In the genomic region with DNA sequence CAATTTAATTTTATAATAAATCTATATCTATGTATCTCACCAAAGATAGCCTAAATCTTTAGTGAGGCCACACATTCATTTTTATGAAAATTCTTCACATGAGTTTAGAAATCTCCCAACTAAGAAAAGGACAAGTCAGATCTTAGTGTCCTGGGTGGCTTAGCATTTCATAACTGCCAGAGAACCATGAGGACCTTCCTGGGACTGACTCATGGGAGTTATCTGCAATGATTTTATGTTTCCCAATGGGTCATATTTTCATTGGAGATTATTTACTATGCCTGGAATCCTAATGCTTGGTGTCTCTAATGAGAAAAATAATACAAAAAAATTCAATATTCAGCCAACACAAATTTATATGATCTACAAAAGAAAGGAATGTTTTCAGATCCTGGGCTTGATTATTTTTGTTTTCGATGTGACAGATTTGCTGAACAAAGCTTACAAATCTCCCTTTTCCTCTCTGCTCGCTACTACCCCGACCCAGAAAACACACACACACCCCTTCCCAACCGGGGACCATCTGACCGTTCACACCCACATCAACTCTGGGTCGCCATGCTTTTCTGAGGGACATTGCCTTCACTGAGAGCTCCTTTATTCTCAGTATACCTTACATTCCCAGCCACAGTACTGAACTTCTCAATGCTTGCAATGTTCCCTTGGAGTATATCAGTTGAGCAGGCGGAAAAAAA, we compare ENCODE assay signal across 21 cellular contexts. TPM values are rescaled to one million over a fixed set of nuclear protein-coding genes. Genes with fewer than 3 reads are reported as not detected.
DNase-seq lines count a peak whose midpoint lies in the region; ATAC-seq and TF ChIP-seq lines count a peak whose summit lies in the region.
"Had no signal": no experiment of that assay in that cellular context is flagged by ENCODE, and none has a peak within 500 bp of the region (broad histone marks: within the 10 kb centered on the region; RNA-seq: fewer than 3 reads in every experiment).

No MANE protein-coding gene starts in this region.

- no peak overlapping the region for H3K27ac Mint-ChIP-seq in activated CD4-positive, alpha-beta memory T cell treated with anti-CD3 and anti-CD28 coated beads, Interleukin-2, amount 10 ng/mL, durations not matched to agents 7 days and 5 days
- H3K27ac Mint-ChIP-seq: activated naive CD8-positive, alpha-beta T cell treated with anti-CD3 and anti-CD28 coated beads, Interleukin-2, amount 50 U/mL, for 24 hours; naive thymus-derived CD4-positive, alpha-beta T cell; progenitor cell of endocrine pancreas had no signal

- POLR2A ChIA-PET in activated CD4-positive, alpha-beta memory T cell treated with anti-CD3 and anti-CD28 coated beads, Interleukin-2, amount 10 ng/mL, durations not matched to agents 7 days and 5 days (lab: Charles Lee), result no interaction called here

- no peak for ATAC-seq in psoas muscle
- ATAC-seq: activated naive CD8-positive, alpha-beta T cell treated with anti-CD3 and anti-CD28 coated beads, Interleukin-2, amount 50 U/mL, for 24 hours; activated T-cell treated with anti-CD3 and anti-CD28 coated beads, Interleukin-2, amount 50 U/mL, for 4 hours; naive thymus-derived CD4-positive, alpha-beta T cell; Panc1 had no signal

- H3K27me3 ChIP-seq in ACC112 (ENCODE audit: insufficient read depth, low read length), result no peaks in the 10 kb centered on the region
- peaks cover 44% of the 10 kb centered on the region for H3K27me3 ChIP-seq in MM.1S (replicated peaks; ENCODE audit: insufficient read depth, low read length)
- H3K27me3 ChIP-seq in esophagus muscularis mucosa, result no peaks in the 10 kb centered on the region
- peaks cover 0 to 3% (median 0%) of the 10 kb centered on the region in 3 donors for H3K27me3 ChIP-seq in psoas muscle (ENCODE audit: insufficient read depth in 3 of 3, low read length in 2 of 3)
- H3K27me3 ChIP-seq in MG63, result no peaks in the 10 kb centered on the region

- peaks cover 11% of the 10 kb centered on the region for H3F3A ChIP-seq in MM.1S (ENCODE audit: insufficient read depth, low read length)

- 69% methylated on average over 7 of the region's 7 CpGs for WGBS in esophagus muscularis mucosa
- WGBS in psoas muscle, 3 donors, result 73 to 80% (median 77%) methylated on average over 7 of the region's 7 CpGs

- H3K27ac ChIP-seq in ACC112 (ENCODE audit: low read depth, low read length), result peak overlapping the region; percentile 16
- no peak overlapping the region for H3K27ac ChIP-seq in MM.1S (ENCODE audit: low read length)
- H3K27ac ChIP-seq in esophagus muscularis mucosa (replicated peaks in 1 of 4), result peak overlapping the region; percentile 38 to 71 (median 52)
- H3K27ac ChIP-seq in psoas muscle, result no peak overlapping the region

- TF ChIP-seq EP300 in esophagus muscularis mucosa (IDR thresholded peaks at IDR 0.05), result no peak

- H3K4me3 Mint-ChIP-seq in activated CD4-positive, alpha-beta memory T cell treated with anti-CD3 and anti-CD28 coated beads, Interleukin-2, amount 10 ng/mL, durations not matched to agents 7 days and 5 days, result no peak overlapping the region
- H3K4me3 Mint-ChIP-seq: activated naive CD8-positive, alpha-beta T cell treated with anti-CD3 and anti-CD28 coated beads, Interleukin-2, amount 50 U/mL, for 24 hours; activated T-cell treated with anti-CD3 and anti-CD28 coated beads, Interleukin-2, amount 50 U/mL, for 4 hours; naive thymus-derived CD4-positive, alpha-beta T cell had no signal

- TF ChIP-seq POLR2A in esophagus muscularis mucosa (IDR thresholded peaks at IDR 0.05; ENCODE audit: low read depth), result no peak

- H3K9ac ChIP-seq in MM.1S (ENCODE audit: low read length), result no peak overlapping the region

- H3K9me3 ChIP-seq in MM.1S (replicated peaks; ENCODE audit: insufficient read depth, low read length), result no peaks in the 10 kb centered on the region
- H3K9me3 ChIP-seq in esophagus muscularis mucosa, result peaks cover 0 to 7% (median 0%) of the 10 kb centered on the region in 4 donors
- peaks cover 7% of the 10 kb centered on the region for H3K9me3 ChIP-seq in psoas muscle
- H3K9me3 ChIP-seq in MG63, result no peaks in the 10 kb centered on the region
- H3K9me3 ChIP-seq: Caco-2 had no signal

- H3K36me3 ChIP-seq in ACC112 (ENCODE audit: insufficient read depth, low read length), result no peaks in the 10 kb centered on the region
- H3K36me3 ChIP-seq in MM.1S (replicated peaks; ENCODE audit: insufficient read depth, low read length), result no peaks in the 10 kb centered on the region
- no peaks in the 10 kb centered on the region for H3K36me3 ChIP-seq in esophagus muscularis mucosa
- no peaks in the 10 kb centered on the region for H3K36me3 ChIP-seq in psoas muscle (ENCODE audit: insufficient read depth in 1 of 2, low read depth in 1 of 2)
- H3K36me3 ChIP-seq in MG63, result no peaks in the 10 kb centered on the region

- no peaks in the 10 kb centered on the region for H3K36me3 Mint-ChIP-seq in activated CD4-positive, alpha-beta memory T cell treated with anti-CD3 and anti-CD28 coated beads, Interleukin-2, amount 10 ng/mL, durations not matched to agents 7 days and 5 days (ENCODE audit: low read depth)

- peak overlapping the region; percentile 42; the same call in 1 of the 2 replicates for H3K4me2 ChIP-seq in MM.1S (ENCODE audit: low read depth, low read length)

- H3K4me1 ChIP-seq in ACC112 (ENCODE audit: control insufficient read depth, insufficient read depth, low read length, unreplicated experiment) (peaks cover 36% of the 10 kb centered on the region), MM.1S (ENCODE audit: low read length) (peaks cover 11% of the 10 kb centered on the region), esophagus muscularis mucosa (peaks cover 8 to 17% (median 13%) of the 10 kb centered on the region in 4 donors), psoas muscle (no peaks in the 10 kb centered on the region)
- H3K4me1 ChIP-seq: Caco-2 had no signal

- H3K4me3 ChIP-seq in ACC112 (ENCODE audit: low read depth, low read length), result no peak overlapping the region
- H3K4me3 ChIP-seq in MM.1S (ENCODE audit: low read length), result no peak overlapping the region
- H3K4me3 ChIP-seq in esophagus muscularis mucosa, result peak overlapping the region; percentile 6 to 50 (median 42)
- H3K4me3 ChIP-seq in psoas muscle, result peak overlapping the region; percentile 49
- H3K4me3 ChIP-seq in MG63, result no peak overlapping the region

- H3K9me3 Mint-ChIP-seq in activated CD4-positive, alpha-beta memory T cell treated with anti-CD3 and anti-CD28 coated beads, Interleukin-2, amount 10 ng/mL, durations not matched to agents 7 days and 5 days, result no peaks in the 10 kb centered on the region

- H3K79me2 ChIP-seq in ACC112 (ENCODE audit: control insufficient read depth, insufficient read depth, low read length, unreplicated experiment), result peaks cover 19% of the 10 kb centered on the region
- no peaks in the 10 kb centered on the region for H3K79me2 ChIP-seq in MM.1S (ENCODE audit: low read length)

- DNase-seq in MM.1S, result no peak
- DNase-seq in esophagus muscularis mucosa (ENCODE audit: extremely low spot score), result no peak
- DNase-seq in psoas muscle, result no peak
- DNase-seq in inferior parietal cortex (ENCODE audit: extremely low spot score), result no peak
- DNase-seq in MG63, result no peak
- no peak for DNase-seq in activated CD4-positive, alpha-beta memory T cell treated with anti-CD3 and anti-CD28 coated beads, Interleukin-2, amount 10 ng/mL, durations not matched to agents 7 days and 5 days
- DNase-seq in NCI-H1694 treated with DMSO at 0.1 percent for 48 hours (lab: John Stamatoyannopoulos, UW), result no peak
- DNase-seq: activated CD4-positive, alpha-beta T cell treated with anti-CD3 and anti-CD28 coated beads, Interleukin-2, amount 50 U/mL, for 4 hours; activated naive CD8-positive, alpha-beta T cell treated with anti-CD3 and anti-CD28 coated beads, Interleukin-2, amount 50 U/mL, for 24 hours; activated T-cell treated with anti-CD3 and anti-CD28 coated beads, Interleukin-2, amount 50 U/mL, for 4 hours; Caco-2; cortex of kidney; H7; naive thymus-derived CD4-positive, alpha-beta T cell; NCI-H2029 treated with DMSO at 0.1 percent for 48 hours; NCI-H526 treated with DMSO at 0.1 percent for 48 hours; stimulated activated CD8-positive, alpha-beta memory T cell treated with anti-CD3 and anti-CD28 coated beads, Interleukin-4, amount 100 ng/mL, for 48 hours; trophoblast cell had no signal

- H3K9me2 ChIP-seq in MM.1S (replicated peaks; ENCODE audit: insufficient read depth, low read length), result no peaks in the 10 kb centered on the region

- 0 out of 2 replicates have a peak, but pooled peaks cover 3% of the 10 kb centered on the region for H4K20me1 ChIP-seq in MM.1S (ENCODE audit: insufficient read depth, low read length)

- no peaks in the 10 kb centered on the region for H3K4me1 Mint-ChIP-seq in activated CD4-positive, alpha-beta memory T cell treated with anti-CD3 and anti-CD28 coated beads, Interleukin-2, amount 10 ng/mL, durations not matched to agents 7 days and 5 days
- H3K4me1 Mint-ChIP-seq: activated naive CD8-positive, alpha-beta T cell treated with anti-CD3 and anti-CD28 coated beads, Interleukin-2, amount 50 U/mL, for 24 hours; naive thymus-derived CD4-positive, alpha-beta T cell had no signal

- intact Hi-C loops in esophagus muscularis mucosa (cut with DNase I), result no loop called here
- intact Hi-C loops in psoas muscle (cut with DNase I), result no loop called here

- peaks cover 4% of the 10 kb centered on the region for H3K27me3 Mint-ChIP-seq in activated CD4-positive, alpha-beta memory T cell treated with anti-CD3 and anti-CD28 coated beads, Interleukin-2, amount 10 ng/mL, durations not matched to agents 7 days and 5 days
- H3K27me3 Mint-ChIP-seq: progenitor cell of endocrine pancreas had no signal

- CTCF ChIA-PET in activated CD4-positive, alpha-beta memory T cell treated with anti-CD3 and anti-CD28 coated beads, Interleukin-2, amount 10 ng/mL, durations not matched to agents 7 days and 5 days (lab: Charles Lee), result no interaction called here

- H2AFZ ChIP-seq in ACC112 (ENCODE audit: low read length, unreplicated experiment) (no peak overlapping the region), MM.1S (ENCODE audit: low read length) (no peak overlapping the region)

- TF ChIP-seq CTCF in MM.1S (IDR thresholded peaks at IDR 0.05; ENCODE audit: low read length), result no peak
- TF ChIP-seq CTCF in esophagus muscularis mucosa (IDR thresholded peaks at IDR 0.05), result no peak
- TF ChIP-seq CTCF in psoas muscle (IDR thresholded peaks at IDR 0.05), result no peak

RNA-seq across cellular contexts. Expression of gene SORBS2, which starts 40.2 kb away (rescaled TPM):
- total RNA-seq in esophagus muscularis mucosa, result 1,000 to 10,000 TPM in 3 of 4 donors, 100 to 1,000 TPM in 1; 821 to 1,626 (median 1,353) TPM
- total RNA-seq in psoas muscle, result 10 to 100 TPM in 3 of 4 donors, 1 to 10 TPM in 1; 5.9 to 30.4 (median 19.8) TPM
- polyA plus RNA-seq in psoas muscle, result 1 to 10 TPM; 2.5 to 7.2 (median 6.0) TPM
- 0.07 and 0.10 TPM in 2 replicates for total RNA-seq in MG63 (2014; rRNA removed; shearing (Covaris generic); ENCODE audit: low replicate concordance)
- not detected for total RNA-seq in activated CD4-positive, alpha-beta memory T cell treated with anti-CD3 and anti-CD28 coated beads, Interleukin-2, amount 10 ng/mL, durations not matched to agents 7 days and 5 days
- polyA plus RNA-seq: naive thymus-derived CD4-positive, alpha-beta T cell had no signal

Comparison
In these comparisons a context has a peak if more than half of its experiments do, and no peak if none do; other contexts are left out.
1. H3K27ac ChIP-seq: peak in ACC112 (single experiment) and esophagus muscularis mucosa (4 of 4); none in MM.1S (single experiment) and psoas muscle (single experiment).
2. H3K4me3 ChIP-seq: peak in esophagus muscularis mucosa (4 of 4) and psoas muscle (single experiment); none in ACC112 (single experiment), MM.1S (single experiment) and MG63 (single experiment).
3. RNA of gene SORBS2, which starts 40.2 kb away (total RNA-seq): 821 to 1,626 TPM in esophagus muscularis mucosa; 5.9 to 30.4 TPM in psoas muscle, 0.07 to 0.10 TPM in MG63 and not detected in activated CD4-positive, alpha-beta memory T cell treated with anti-CD3 and anti-CD28 coated beads, Interleukin-2, amount 10 ng/mL, durations not matched to agents 7 days and 5 days; every median in the first group is over 10 times any median in the second.